29 cellular contexts compared by ENCODE assay signal in the genomic region with DNA sequence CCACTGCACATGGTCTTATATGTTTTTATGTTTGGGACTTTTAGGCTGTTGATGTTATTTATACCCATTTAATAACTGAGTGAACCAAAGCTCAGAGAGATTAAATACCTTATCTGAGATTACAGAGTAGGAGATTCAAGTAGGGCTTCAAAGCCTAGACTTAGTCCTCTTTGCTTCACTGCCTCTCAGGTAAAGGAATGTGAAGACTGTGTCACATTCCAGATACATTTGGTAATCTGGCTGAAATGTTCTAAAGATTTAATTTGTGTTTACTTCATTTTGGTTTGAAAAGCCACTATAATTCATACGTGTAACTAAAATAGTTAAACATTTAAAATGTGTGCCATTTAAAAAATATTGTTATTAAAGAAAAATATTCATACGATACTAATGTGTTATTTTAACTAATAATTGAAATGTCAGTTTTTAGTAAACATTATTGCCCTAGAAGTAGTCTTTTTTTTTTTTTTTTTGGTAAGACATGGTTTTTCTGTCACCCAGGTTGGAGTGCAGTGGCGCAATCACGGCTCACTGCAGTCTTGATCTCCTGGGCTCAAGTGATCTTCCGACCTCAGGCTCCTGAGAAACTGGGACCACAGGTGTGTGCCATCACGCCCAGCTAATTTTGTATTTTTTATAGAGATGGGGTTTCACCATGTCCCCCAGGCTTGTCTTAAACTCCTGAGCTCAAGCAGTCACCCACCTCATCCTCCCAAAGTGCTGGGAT. TPM values are rescaled to one million over a fixed set of nuclear protein-coding genes. Genes with fewer than 3 reads are reported as not detected.
DNase-seq lines count a peak whose midpoint lies in the region; ATAC-seq, FAIRE-seq and TF ChIP-seq lines count a peak whose summit lies in the region.
"Had no signal": no experiment of that assay in that cellular context is flagged by ENCODE, and none has a peak within 500 bp of the region (broad histone marks: within the 10 kb centered on the region; RNA-seq: fewer than 3 reads in every experiment).

No MANE protein-coding gene starts in this region.

- H3K27ac Mint-ChIP-seq in activated CD4-positive, alpha-beta T cell treated with anti-CD3 and anti-CD28 coated beads, Interleukin-2, amount 10 ng/mL, durations not matched to agents 24 days and 14 days, result no peak overlapping the region
- peak overlapping the region; percentile 92 for H3K27ac Mint-ChIP-seq in endodermal cell
- H3K27ac Mint-ChIP-seq: B cell; CD8-positive, alpha-beta T cell had no signal

- H3K9me3 Mint-ChIP-seq in activated CD4-positive, alpha-beta T cell treated with anti-CD3 and anti-CD28 coated beads, Interleukin-2, amount 10 ng/mL, durations not matched to agents 24 days and 14 days, result no peaks in the 10 kb centered on the region
- peaks cover 3% of the 10 kb centered on the region for H3K9me3 Mint-ChIP-seq in endodermal cell
- H3K9me3 Mint-ChIP-seq: CD8-positive, alpha-beta T cell had no signal

- no peak for TF ChIP-seq CTCF in endodermal cell (conservative IDR thresholded peaks at IDR 0.05)
- no peak for TF ChIP-seq CTCF in osteoblast (IDR thresholded peaks at IDR 0.05; ENCODE audit: extremely low read depth, low read depth, low read length)

- no peak overlapping the region for H3K4me2 ChIP-seq in osteoblast (ENCODE audit: insufficient read depth, low read length)

- peak overlapping the region; percentile 50 for H3K9ac ChIP-seq in endodermal cell (ENCODE audit: extremely low read depth, low read length, poor library complexity, severe bottlenecking)

- intact Hi-C loops in activated CD4-positive, alpha-beta T cell treated with anti-CD3 and anti-CD28 coated beads, Interleukin-2, amount 10 ng/mL, durations not matched to agents 24 days and 14 days (cut with micrococcal nuclease), result no loop called here
- intact Hi-C loops in right cardiac atrium (cut with DNase I), result no loop called here

- H3K27ac ChIP-seq in endodermal cell (ENCODE audit: low read depth, low read length) (no peak overlapping the region), osteoblast (ENCODE audit: low read depth, low read length) (no peak overlapping the region), right cardiac atrium (ENCODE audit: low read length) (no peak overlapping the region)
- H3K27ac ChIP-seq: 22Rv1, C4-2B, SJCRH30 had no signal

- H3K4me1 ChIP-seq in endodermal cell (ENCODE audit: control insufficient read depth, insufficient read depth, low read length) (peaks cover 13% of the 10 kb centered on the region), osteoblast (ENCODE audit: insufficient read depth, low read length) (peaks cover 8% of the 10 kb centered on the region), right cardiac atrium (ENCODE audit: control insufficient read depth, insufficient read depth, low read length) (peaks cover 9% of the 10 kb centered on the region)

- H4K20me1 ChIP-seq in osteoblast (ENCODE audit: insufficient read depth, low read length), result peaks cover 37% of the 10 kb centered on the region

- H3K4me3 ChIP-seq in endodermal cell (ENCODE audit: low read length) (peak overlapping the region; percentile 65), osteoblast (ENCODE audit: insufficient read depth, low read length) (no peak overlapping the region), right cardiac atrium (ENCODE audit: low read length) (no peak overlapping the region)
- H3K4me3 ChIP-seq: K562, SJCRH30 had no signal

- peaks cover 76% of the 10 kb centered on the region for H3K79me2 ChIP-seq in osteoblast (ENCODE audit: insufficient read depth, low read length)

- 90 to 92% methylated on average over 3 to 5 of the region's 6 CpGs for WGBS in endodermal cell (ENCODE audit: insufficient coverage in 1 of 2, insufficient read length in 1 of 2), 2 experiments
- 95% methylated on average over 6 of the region's 6 CpGs for WGBS in right cardiac atrium

- no peak overlapping the region for H2AFZ ChIP-seq in osteoblast (ENCODE audit: low read length)

- no peaks in the 10 kb centered on the region for H3K27me3 Mint-ChIP-seq in activated CD4-positive, alpha-beta T cell treated with anti-CD3 and anti-CD28 coated beads, Interleukin-2, amount 10 ng/mL, durations not matched to agents 24 days and 14 days
- no peaks in the 10 kb centered on the region for H3K27me3 Mint-ChIP-seq in endodermal cell (ENCODE audit: insufficient read depth)
- H3K27me3 Mint-ChIP-seq: B cell had no signal

- DNase-seq in activated CD4-positive, alpha-beta T cell treated with anti-CD3 and anti-CD28 coated beads, Interleukin-2, amount 10 ng/mL, durations not matched to agents 24 days and 14 days, result peak; percentile 19
- DNase-seq in activated CD4-positive, alpha-beta T cell treated with anti-CD3 and anti-CD28 coated beads, Interleukin-2, amount 50 U/mL, for 1 hour, result no peak
- DNase-seq in endodermal cell, result no peak
- peak; percentile 13 for DNase-seq in osteoblast (ENCODE audit: insufficient read length, low spot score, missing footprints)
- no peak for DNase-seq in epidermal melanocyte (ENCODE audit: insufficient read length, low spot score)
- DNase-seq in right cardiac atrium, result no peak
- no peak for DNase-seq in urothelium cell line (ENCODE audit: low spot score)
- DNase-seq: CD8-positive, alpha-beta T cell; DMS 273 treated with DMSO at 0.1 percent for 48 hours; DMS79; EL; GF-D8; Kasumi-1; NCI-H1092 treated with DMSO at 0.1 percent for 48 hours; NCI-H1436; NCI-H187; NCI-H2081 treated with DMSO at 0.1 percent for 48 hours; NCI-H2171; NCI-H446; NCI-H524 treated with DMSO at 0.1 percent for 48 hours; NCI-H774; PC-3; SJCRH30 had no signal

- H3K27me3 ChIP-seq in endodermal cell (ENCODE audit: control insufficient read depth, insufficient read depth, low read length, poor library complexity, severe bottlenecking) (no peaks in the 10 kb centered on the region), osteoblast (ENCODE audit: insufficient read depth, low read length) (no peaks in the 10 kb centered on the region), right cardiac atrium (ENCODE audit: control insufficient read depth, insufficient read depth) (no peaks in the 10 kb centered on the region)
- H3K27me3 ChIP-seq: SJCRH30 had no signal

- H3K36me3 Mint-ChIP-seq in activated CD4-positive, alpha-beta T cell treated with anti-CD3 and anti-CD28 coated beads, Interleukin-2, amount 10 ng/mL, durations not matched to agents 24 days and 14 days (ENCODE audit: low read depth), result no peaks in the 10 kb centered on the region
- peaks cover 13% of the 10 kb centered on the region for H3K36me3 Mint-ChIP-seq in endodermal cell (ENCODE audit: low read depth)
- H3K36me3 Mint-ChIP-seq: CD8-positive, alpha-beta T cell had no signal

- H3K36me3 ChIP-seq in endodermal cell (ENCODE audit: control insufficient read depth, insufficient read depth, low read length) (peaks cover 25% of the 10 kb centered on the region), osteoblast (ENCODE audit: insufficient read depth, low read length) (no peaks in the 10 kb centered on the region)
- H3K36me3 ChIP-seq: SJCRH30 had no signal

- no peaks in the 10 kb centered on the region for H3K9me3 ChIP-seq in endodermal cell (ENCODE audit: control insufficient read depth, low read length)
- no peaks in the 10 kb centered on the region for H3K9me3 ChIP-seq in osteoblast (ENCODE audit: low read depth, low read length)
- no peaks in the 10 kb centered on the region for H3K9me3 ChIP-seq in right cardiac atrium (ENCODE audit: control insufficient read depth, low read length)

- H3K4me3 Mint-ChIP-seq in activated CD4-positive, alpha-beta T cell treated with anti-CD3 and anti-CD28 coated beads, Interleukin-2, amount 10 ng/mL, durations not matched to agents 24 days and 14 days, result no peak overlapping the region
- H3K4me3 Mint-ChIP-seq in endodermal cell, result no peak overlapping the region
- H3K4me3 Mint-ChIP-seq: B cell; CD8-positive, alpha-beta T cell had no signal

- ATAC-seq in GM18873 (IDR thresholded peaks at IDR 0.05; ENCODE audit: low FRiP score, unreplicated experiment) (no peak), right cardiac atrium (no peak)
- ATAC-seq: CD8-positive, alpha-beta T cell; K562; PC-3 had no signal

- no peak for FAIRE-seq in urothelium cell line (lab: Jason Lieb, UNC)
- FAIRE-seq: GM12891, K562 had no signal

- no peaks in the 10 kb centered on the region for H3K4me1 Mint-ChIP-seq in activated CD4-positive, alpha-beta T cell treated with anti-CD3 and anti-CD28 coated beads, Interleukin-2, amount 10 ng/mL, durations not matched to agents 24 days and 14 days
- H3K4me1 Mint-ChIP-seq in endodermal cell, result peaks cover 26% of the 10 kb centered on the region
- H3K4me1 Mint-ChIP-seq: B cell had no signal

RNA-seq across cellular contexts. Expression of gene WWC2, which starts 54.3 kb away (rescaled TPM):
- 0.40 and 0.45 TPM in 2 replicates for total RNA-seq in activated CD4-positive, alpha-beta T cell treated with anti-CD3 and anti-CD28 coated beads, Interleukin-2, amount 10 ng/mL, durations not matched to agents 24 days and 14 days
- total RNA-seq in endodermal cell (100 to 1,000 TPM in 1 of 2 donors, 10 to 100 TPM in 1; 98.2 to 108 TPM), osteoblast (33.3 and 35.1 TPM in 2 replicates), right cardiac atrium (10 to 100 TPM; 30.6 to 39.2 (median 33.9) TPM)
- 32.3 TPM for polyA plus RNA-seq in endodermal cell (2013, experiment 1 of 2)
- polyA plus RNA-seq in endodermal cell (2013, experiment 2 of 2), result 32.7 TPM
- 7.3 TPM for polyA plus RNA-seq in right cardiac atrium

Comparison
In these comparisons a context has a peak if more than half of its experiments do, and no peak if none do; other contexts are left out.
1. DNase-seq: peak in activated CD4-positive, alpha-beta T cell treated with anti-CD3 and anti-CD28 coated beads, Interleukin-2, amount 10 ng/mL, durations not matched to agents 24 days and 14 days (single experiment) and osteoblast (single experiment); none in activated CD4-positive, alpha-beta T cell treated with anti-CD3 and anti-CD28 coated beads, Interleukin-2, amount 50 U/mL, for 1 hour (single experiment), endodermal cell (single experiment), epidermal melanocyte (single experiment), right cardiac atrium (0 of 3) and urothelium cell line (single experiment).
2. RNA of gene WWC2, which starts 54.3 kb away (total RNA-seq): 98.2 to 108 TPM in endodermal cell, 33.3 to 35.1 TPM in osteoblast and 30.6 to 39.2 TPM in right cardiac atrium; 0.40 to 0.45 TPM in activated CD4-positive, alpha-beta T cell treated with anti-CD3 and anti-CD28 coated beads, Interleukin-2, amount 10 ng/mL, durations not matched to agents 24 days and 14 days; every median in the first group is over 10 times any median in the second.